8 cellular contexts compared by ENCODE assay signal in genomic region chr9:127980706-127981558, GRCh38. TPM values are rescaled to one million over a fixed set of nuclear protein-coding genes. Genes with fewer than 3 reads are reported as not detected.
A peak's percentile ranks its signal among the peaks of the same experiment; 100 is the strongest.
DNase-seq lines count a peak whose midpoint lies in the region; ATAC-seq lines count a peak whose summit lies in the region.

TSS of gene EEIG1 (minus strand) at chr9:127980989. CDS start at chr9:127980137, 852 bp downstream.

- ATAC-seq in GM19468 (IDR thresholded peaks at IDR 0.05; ENCODE audit: extremely low read depth, unreplicated experiment), result peak; percentile 64

- DNase-seq in CMK (ENCODE audit: low read depth) (peak; percentile 77), HT-29 (ENCODE audit: low spot score) (peak; percentile 94), NOMO-1 (lab: John Stamatoyannopoulos, UW; ENCODE audit: unreplicated experiment in 2 of 2) (peak; percentile 91 to 96), medulla oblongata (ENCODE audit: extremely low spot score) (peak; percentile 98)
- peak; percentile 99 for DNase-seq in activated CD8-positive, alpha-beta memory T cell treated with anti-CD3 and anti-CD28 coated beads for 24 hours
- peak; percentile 95 for DNase-seq in effector CD4-positive, alpha-beta T cell
- peak; percentile 94 to 98 (median 97) for DNase-seq in stimulated activated CD4-positive, alpha-beta T cell treated with anti-CD3 and anti-CD28 coated beads, TNF-alpha, amount 100 ng/mL, for 4 hours (ENCODE audit: low read depth in 3 of 3)

RNA-seq across cellular contexts. Expression of gene EEIG1, which starts in this region (rescaled TPM):
- 36.0 and 45.3 TPM in 2 replicates for total RNA-seq in HT-29 (2014; rRNA removed; shearing (Covaris generic))

Comparison
In these comparisons a context has a peak if more than half of its experiments do, and no peak if none do; other contexts are left out.
1. Peak in every context shown above with its lines: DNase-seq and ATAC-seq.